1 cellular context compared by ENCODE assay signal in genomic region chr6:169852504-169853195, GRCh38.
TF ChIP-seq lines count a peak whose summit lies in the region.

No MANE protein-coding gene starts in this region.

TF ChIP-seq in HepG2, 621 proteins besides CTCF, POLR2A, EP300 and RAD21 (continued from another document):
- TF ChIP-seq NFAT5 (CRISPR knock-in tag; IDR thresholded peaks at IDR 0.05) (no peak), NBN (conservative IDR thresholded peaks at IDR 0.05) (0 out of 2 replicates have a peak, but pooled peaks have one; percentile 22), ZNF337 (CRISPR knock-in tag; IDR thresholded peaks at IDR 0.05; ENCODE audit: borderline replicate concordance, low read depth) (no peak), ZNF256 (CRISPR knock-in tag; conservative IDR thresholded peaks at IDR 0.05) (no peak), ZNF343 (CRISPR knock-in tag; IDR thresholded peaks at IDR 0.05) (no peak), SKIL (CRISPR knock-in tag; IDR thresholded peaks at IDR 0.05; ENCODE audit: borderline replicate concordance) (0 out of 2 replicates have a peak, but pooled peaks have one; percentile 25), AGO2 (optimal IDR thresholded peaks at IDR 0.05; ENCODE audit: low read depth, low read length) (no peak), ZNF800 (CRISPR knock-in tag; IDR thresholded peaks at IDR 0.05) (no peak), ZBTB34 (CRISPR knock-in tag; IDR thresholded peaks at IDR 0.05) (no peak), DZIP1 (CRISPR knock-in tag; IDR thresholded peaks at IDR 0.05) (no peak), NFYB (CRISPR knock-in tag; IDR thresholded peaks at IDR 0.05) (no peak), THAP7 (CRISPR knock-in tag; IDR thresholded peaks at IDR 0.05) (no peak), MNT (IDR thresholded peaks at IDR 0.05) (peak; percentile 98), YY1 (IDR thresholded peaks at IDR 0.05; ENCODE audit: insufficient read depth, insufficient replicate concordance, low read depth, low read length) (no peak)
TF ChIP-seq in HepG2: peak in this region for 4.
